Comparison of ENCODE assay signal across 14 cellular contexts in genomic region chr7:150325901-150326300, GRCh38. TPM values are rescaled to one million over a fixed set of nuclear protein-coding genes. Genes with fewer than 3 reads are reported as not detected.
"Had no signal": no experiment of that assay in that cellular context is flagged by ENCODE, and none has a peak within 500 bp of the region (broad histone marks: within the 10 kb centered on the region; RNA-seq: fewer than 3 reads in every experiment).

No MANE protein-coding gene starts in this region.

- H3K27me3 Mint-ChIP-seq: stimulated activated naive B cell treated with anti-CD40 and anti-IgM and Interleukin-4, amounts not matched to agents 10 μg/mL and 1 μg/mL and 100 μg/mL, for 72 hours; type B pancreatic cell had no signal

- H3K27me3 ChIP-seq: breast epithelium had no signal

- H3K9me3 Mint-ChIP-seq: nephron; stimulated activated naive B cell treated with anti-CD40 and anti-IgM and Interleukin-4, amounts not matched to agents 10 μg/mL and 1 μg/mL and 100 μg/mL, for 72 hours; type B pancreatic cell had no signal

- H3K9me3 ChIP-seq: breast epithelium, psoas muscle had no signal

- H3K4me3 Mint-ChIP-seq: nephron; stimulated activated naive B cell treated with anti-CD40 and anti-IgM and Interleukin-4, amounts not matched to agents 10 μg/mL and 1 μg/mL and 100 μg/mL, for 72 hours had no signal

- ATAC-seq: esophagus mucosa; stimulated activated naive B cell treated with anti-CD40 and anti-IgM and Interleukin-4, amounts not matched to agents 10 μg/mL and 1 μg/mL and 100 μg/mL, for 72 hours had no signal

- H3K27ac Mint-ChIP-seq: nephron had no signal

- DNase-seq: activated CD4-positive, CD25-positive, alpha-beta regulatory T cell; activated naive CD4-positive, alpha-beta T cell treated with Interleukin-2 at 50 U/mL for 16 hours; anterior cingulate cortex; hypothalamus; stimulated activated CD4-positive, alpha-beta T cell treated with anti-CD3 and anti-CD28 coated beads, Interleukin-2, amount 100 ng/mL, for 24 hours; stimulated activated naive B cell treated with anti-CD40 and anti-IgM and Interleukin-4, amounts not matched to agents 10 μg/mL and 1 μg/mL and 100 μg/mL, for 72 hours; substantia nigra had no signal

RNA-seq across cellular contexts. Expression of gene RARRES2, which starts 15.5 kb away (rescaled TPM):
- total RNA-seq: glomerular endothelial cell, mononuclear cell had no signal
